In the genomic region with DNA sequence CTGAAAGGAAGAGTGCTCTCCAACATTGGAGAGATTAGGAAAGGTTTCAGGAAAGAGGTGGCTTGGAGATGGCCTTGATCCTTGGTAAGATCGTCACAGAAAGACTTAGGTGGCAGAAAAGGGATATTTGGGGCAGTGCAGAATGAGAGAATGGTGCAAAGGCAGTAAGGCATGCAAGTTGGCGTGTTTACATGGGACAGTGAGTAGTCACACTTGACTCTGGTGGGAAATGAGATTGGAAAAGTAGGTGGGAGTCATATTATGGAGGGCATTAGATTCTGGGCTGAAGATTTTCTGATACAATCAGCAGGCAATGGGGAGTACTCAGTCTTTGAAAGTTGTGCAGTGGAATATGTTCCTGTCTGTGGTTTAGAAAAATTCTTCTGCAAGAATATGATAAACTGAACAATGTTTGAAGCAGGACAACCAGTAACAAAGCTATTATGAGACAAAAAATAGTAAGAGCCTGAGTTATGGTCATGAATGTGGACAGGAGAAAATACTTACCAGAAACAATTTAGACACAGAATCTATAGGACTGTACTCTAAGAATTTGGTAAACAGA, we compare ENCODE assay signal across 13 cellular contexts.
"Had no signal": no experiment of that assay in that cellular context is flagged by ENCODE, and none has a peak within 500 bp of the region (broad histone marks: within the 10 kb centered on the region; RNA-seq: fewer than 3 reads in every experiment).

No MANE protein-coding gene starts in this region.

- H3K27me3 Mint-ChIP-seq: stimulated activated memory B cell treated with anti-CD40 and anti-IgM and Interleukin-4, amounts not matched to agents 10 μg/mL and 1 μg/mL and 100 μg/mL, for 72 hours had no signal

- H3K4me3 ChIP-seq: colonic mucosa, ovary, sigmoid colon, SK-N-MC had no signal

- FAIRE-seq: endometrium had no signal

- H3K36me3 ChIP-seq: colonic mucosa, ovary, sigmoid colon had no signal

- H3K27ac ChIP-seq: colonic mucosa, ovary, sigmoid colon, SK-N-MC had no signal

- H3K4me3 Mint-ChIP-seq: activated T-helper 1 cell treated with anti-CD3 and anti-CD28 coated beads, Interleukin-12 subunit alpha, Interleukin-12 subunit beta, Interleukin-2, Interleukin-4 antibody, amounts not matched to agents 30 ng/mL and 10 ng/mL and 1 ng/mL, durations not matched to agents 14 hours and 24 hours and 36 hours; stimulated activated memory B cell treated with anti-CD40 and anti-IgM and Interleukin-4, amounts not matched to agents 10 μg/mL and 1 μg/mL and 100 μg/mL, for 72 hours had no signal

- H3K27me3 ChIP-seq: colonic mucosa, ovary, sigmoid colon had no signal

- H3K27ac Mint-ChIP-seq: activated T-helper 1 cell treated with anti-CD3 and anti-CD28 coated beads, Interleukin-12 subunit alpha, Interleukin-12 subunit beta, Interleukin-2, Interleukin-4 antibody, amounts not matched to agents 30 ng/mL and 10 ng/mL and 1 ng/mL, durations not matched to agents 14 hours and 24 hours and 36 hours; stimulated activated memory B cell treated with anti-CD40 and anti-IgM and Interleukin-4, amounts not matched to agents 10 μg/mL and 1 μg/mL and 100 μg/mL, for 72 hours had no signal

- H3K4me1 ChIP-seq: colonic mucosa had no signal

- ATAC-seq: stimulated activated memory B cell treated with anti-CD40 and anti-IgM and Interleukin-4, amounts not matched to agents 10 μg/mL and 1 μg/mL and 100 μg/mL, for 72 hours had no signal

- DNase-seq: activated CD4-positive, CD25-positive, alpha-beta regulatory T cell; activated naive CD4-positive, alpha-beta T cell; caudate nucleus; colonic mucosa; foreskin fibroblast; glutamatergic neuron; ovary; sigmoid colon; stimulated activated CD4-positive, alpha-beta T cell treated with anti-CD3 and anti-CD28 coated beads, Interleukin-12 subunit alpha, Interleukin-12 subunit beta, amount 100 ng/mL, for 4 hours had no signal

- H3K9me3 ChIP-seq: colonic mucosa, ovary had no signal
